ENCODE assay signal across 11 cellular contexts in genomic region chr10:24206926-24207701, GRCh38. TPM values are rescaled to one million over a fixed set of nuclear protein-coding genes. Genes with fewer than 3 reads are reported as not detected.
DNase-seq lines count a peak whose midpoint lies in the region; ATAC-seq and TF ChIP-seq lines count a peak whose summit lies in the region.
"Had no signal": no experiment of that assay in that cellular context is flagged by ENCODE, and none has a peak within 500 bp of the region (broad histone marks: within the 10 kb centered on the region; RNA-seq: fewer than 3 reads in every experiment).

No MANE protein-coding gene starts in this region.

- peak overlapping the region; percentile 75 for H3K4me2 ChIP-seq in OCI-LY3 (ENCODE audit: low read length)

- 0 out of 2 replicates have a peak overlapping the region, but pooled peaks have one; percentile 82 for H3K27ac ChIP-seq in OCI-LY3 (ENCODE audit: low read length)
- H3K27ac ChIP-seq in endodermal cell (ENCODE audit: low read depth, low read length): peak overlapping the region; percentile 8
- peak overlapping the region; percentile 92 to 99 (median 94) for H3K27ac ChIP-seq in thyroid gland

- H3K36me3 Mint-ChIP-seq in endodermal cell (ENCODE audit: low read depth) (peaks cover 5% of the 10 kb centered on the region), nephron (ENCODE audit: low read depth) (peaks cover 6% of the 10 kb centered on the region)

- H3K9ac ChIP-seq in OCI-LY3 (ENCODE audit: low read length) (no peak overlapping the region), endodermal cell (ENCODE audit: extremely low read depth, low read length, poor library complexity, severe bottlenecking) (no peak overlapping the region)

- H3K79me2 ChIP-seq in OCI-LY3 (ENCODE audit: low read length): no peaks in the 10 kb centered on the region

- H3K36me3 ChIP-seq in OCI-LY3 (replicated peaks; ENCODE audit: low read depth, low read length): no peaks in the 10 kb centered on the region
- no peaks in the 10 kb centered on the region for H3K36me3 ChIP-seq in endodermal cell (ENCODE audit: control insufficient read depth, insufficient read depth, low read length)
- H3K36me3 ChIP-seq in thyroid gland: no peaks in the 10 kb centered on the region

- H3K27me3 ChIP-seq in OCI-LY3 (ENCODE audit: low read depth, low read length) (no peaks in the 10 kb centered on the region), endodermal cell (ENCODE audit: control insufficient read depth, insufficient read depth, low read length, poor library complexity, severe bottlenecking) (no peaks in the 10 kb centered on the region), thyroid gland (no peaks in the 10 kb centered on the region)

- H3K27me3 Mint-ChIP-seq in endodermal cell (ENCODE audit: insufficient read depth) (no peaks in the 10 kb centered on the region), nephron (ENCODE audit: low read depth) (no peaks in the 10 kb centered on the region)

- peaks cover 43% of the 10 kb centered on the region for H3K4me1 Mint-ChIP-seq in endodermal cell
- H3K4me1 Mint-ChIP-seq in nephron: peaks cover 82% of the 10 kb centered on the region

- H3K9me3 Mint-ChIP-seq in endodermal cell (peaks cover 3% of the 10 kb centered on the region), nephron (no peaks in the 10 kb centered on the region)

- WGBS in endodermal cell (ENCODE audit: insufficient coverage in 1 of 2, insufficient read length in 1 of 2), 2 experiments: 78 to 82% methylated on average over 6 to 7 of the region's 7 CpGs
- WGBS in thyroid gland, 2 donors: 50 to 61% methylated on average over 7 of the region's 7 CpGs

- peak overlapping the region; percentile 96 for H3K27ac Mint-ChIP-seq in endodermal cell
- H3K27ac Mint-ChIP-seq in nephron: peak overlapping the region; percentile 98
- H3K27ac Mint-ChIP-seq: activated CD8-positive, alpha-beta T cell treated with anti-CD3 and anti-CD28 coated beads, Interleukin-2, amount 10 ng/mL, durations not matched to agents 7 days and 5 days had no signal

- H3K9me3 ChIP-seq in OCI-LY3 (ENCODE audit: insufficient read depth, low read length): no peaks in the 10 kb centered on the region
- H3K9me3 ChIP-seq in endodermal cell (ENCODE audit: control insufficient read depth, low read length): no peaks in the 10 kb centered on the region
- no peaks in the 10 kb centered on the region for H3K9me3 ChIP-seq in thyroid gland

- H3K4me3 Mint-ChIP-seq in endodermal cell: no peak overlapping the region
- peak overlapping the region in 2 of 3 experiments; percentile 19 to 98 for H3K4me3 Mint-ChIP-seq in nephron
- H3K4me3 Mint-ChIP-seq: activated CD8-positive, alpha-beta T cell treated with anti-CD3 and anti-CD28 coated beads, Interleukin-2, amount 10 ng/mL, durations not matched to agents 7 days and 5 days had no signal

- TF ChIP-seq POLR2A in thyroid gland (IDR thresholded peaks at IDR 0.05): no peak

- H2AFZ ChIP-seq in OCI-LY3 (ENCODE audit: low read depth, low read length): no peak overlapping the region

- no peak for ATAC-seq in HG03175 (IDR thresholded peaks at IDR 0.05; ENCODE audit: unreplicated experiment)
- ATAC-seq: activated CD8-positive, alpha-beta T cell treated with anti-CD3 and anti-CD28 coated beads, Interleukin-2, amount 10 ng/mL, durations not matched to agents 7 days and 5 days had no signal

- H3K4me3 ChIP-seq in OCI-LY3 (ENCODE audit: low read length) (no peak overlapping the region), endodermal cell (ENCODE audit: low read length) (no peak overlapping the region), thyroid gland (replicated peaks in 1 of 3) (no peak overlapping the region)

- H4K20me1 ChIP-seq in OCI-LY3 (ENCODE audit: insufficient read depth, low read length): no peaks in the 10 kb centered on the region

- no peak for TF ChIP-seq CTCF in OCI-LY3 (IDR thresholded peaks at IDR 0.05; ENCODE audit: low read depth, low read length)
- no peak for TF ChIP-seq CTCF in endodermal cell (conservative IDR thresholded peaks at IDR 0.05)
- no peak for TF ChIP-seq CTCF in nephron (IDR thresholded peaks at IDR 0.05; ENCODE audit: unreplicated experiment in 3 of 3)
- no peak for TF ChIP-seq CTCF in thyroid gland (IDR thresholded peaks at IDR 0.05)

- peak; percentile 52 for DNase-seq in endodermal cell
- peak in 1 of 2 donors; percentile 22 for DNase-seq in thyroid gland
- DNase-seq in hypothalamus (lab: John Stamatoyannopoulos, UW): no peak
- no peak for DNase-seq in OCI-M2 (lab: John Stamatoyannopoulos, UW; ENCODE audit: unreplicated experiment)
- DNase-seq in activated effector memory CD4-positive, alpha-beta T cell treated with anti-CD3 and anti-CD28 coated beads, Interleukin-2, amount 50 U/mL, for 16 hours: no peak
- DNase-seq: activated CD8-positive, alpha-beta T cell treated with anti-CD3 and anti-CD28 coated beads, Interleukin-2, amount 10 ng/mL, durations not matched to agents 7 days and 5 days; activated naive CD4-positive, alpha-beta T cell treated with anti-CD3 and anti-CD28 coated beads, Interleukin-2, amount 50 U/mL, for 16 hours; Kasumi-1 had no signal

- peaks cover 34% of the 10 kb centered on the region for H3K4me1 ChIP-seq in OCI-LY3 (ENCODE audit: low read length)
- peaks cover 10% of the 10 kb centered on the region for H3K4me1 ChIP-seq in endodermal cell (ENCODE audit: control insufficient read depth, insufficient read depth, low read length)
- H3K4me1 ChIP-seq in thyroid gland: peaks cover 48 to 59% of the 10 kb centered on the region in 2 donors

- intact Hi-C loops in thyroid gland (cut with DNase I): no loop called here

RNA-seq across cellular contexts. Expression of gene KIAA1217, which starts 1.8 kb away (rescaled TPM):
- 10 to 100 TPM; 25.4 to 27.2 TPM for total RNA-seq in endodermal cell
- 9.4 TPM for polyA plus RNA-seq in endodermal cell (2013, experiment 1 of 2)
- polyA plus RNA-seq in endodermal cell (2013, experiment 2 of 2): 10.4 TPM
- total RNA-seq in thyroid gland: 100 to 1,000 TPM in 1 of 4 donors, 10 to 100 TPM in 3; 67.3 to 104 (median 89.8) TPM
- total RNA-seq: activated CD8-positive, alpha-beta T cell treated with anti-CD3 and anti-CD28 coated beads, Interleukin-2, amount 10 ng/mL, durations not matched to agents 7 days and 5 days had no signal

Comparison
In these comparisons a context has a peak if more than half of its experiments do, and no peak if none do; other contexts are left out.
1. H3K27ac ChIP-seq: peak in every context shown above with its lines; median percentile 94 in thyroid gland; 82 in OCI-LY3; 8 in endodermal cell.